18 cellular contexts compared by ENCODE assay signal in genomic region chr2:177633111-177633510, GRCh38.
DNase-seq lines count a peak whose midpoint lies in the region; ATAC-seq and TF ChIP-seq lines count a peak whose summit lies in the region.
"Had no signal": no experiment of that assay in that cellular context is flagged by ENCODE, and none has a peak within 500 bp of the region (broad histone marks: within the 10 kb centered on the region; RNA-seq: fewer than 3 reads in every experiment).

No MANE protein-coding gene starts in this region.

- no peak overlapping the region for H2AFZ ChIP-seq in MM.1S (ENCODE audit: low read length)

- H3K79me2 ChIP-seq in MM.1S (ENCODE audit: low read length) = no peaks in the 10 kb centered on the region

- intact Hi-C loops in left cardiac atrium (cut with DNase I) = no loop called here

- TF ChIP-seq CTCF in MM.1S (IDR thresholded peaks at IDR 0.05; ENCODE audit: low read length) (no peak), mesothelial cell of epicardium (IDR thresholded peaks at IDR 0.05; ENCODE audit: unreplicated experiment) (no peak)

- no peaks in the 10 kb centered on the region for H3K27me3 Mint-ChIP-seq in mesothelial cell of epicardium (ENCODE audit: low read depth)

- no peak overlapping the region for H3K27ac ChIP-seq in MM.1S (ENCODE audit: low read length)
- H3K27ac ChIP-seq: right atrium auricular region, RWPE1 had no signal

- ATAC-seq in GM21619 (IDR thresholded peaks at IDR 0.05; ENCODE audit: unreplicated experiment) (no peak), left cardiac atrium (no peak)
- ATAC-seq: activated CD4-positive, CD25-positive, alpha-beta regulatory T cell treated with anti-CD3 and anti-CD28 coated beads, Interleukin-2, amount 50 U/mL, for 24 hours; activated T-cell treated with anti-CD3 and anti-CD28 coated beads, Interleukin-2, amount 50 U/mL, for 4 hours; gastrocnemius medialis had no signal

- no peak overlapping the region for H3K9ac ChIP-seq in MM.1S (ENCODE audit: low read length)

- H3K4me2 ChIP-seq in MM.1S (ENCODE audit: low read depth, low read length) = no peak overlapping the region

- no peaks in the 10 kb centered on the region for H3K9me3 Mint-ChIP-seq in mesothelial cell of epicardium
- H3K9me3 Mint-ChIP-seq: activated naive CD4-positive, alpha-beta T cell treated with anti-CD3 and anti-CD28 coated beads, Interleukin-2, amount 10 ng/mL, durations not matched to agents 7 days and 5 days; activated T-cell treated with anti-CD3 and anti-CD28 coated beads, Interleukin-2, amount 50 U/mL, for 4 hours had no signal

- no peak overlapping the region for H3K4me3 Mint-ChIP-seq in mesothelial cell of epicardium
- H3K4me3 Mint-ChIP-seq: activated naive CD4-positive, alpha-beta T cell treated with anti-CD3 and anti-CD28 coated beads, Interleukin-2, amount 10 ng/mL, durations not matched to agents 7 days and 5 days; activated T-cell treated with anti-CD3 and anti-CD28 coated beads, Interleukin-2, amount 50 U/mL, for 4 hours had no signal

- H3K36me3 Mint-ChIP-seq in mesothelial cell of epicardium = peaks cover 1% of the 10 kb centered on the region
- H3K36me3 Mint-ChIP-seq: activated naive CD4-positive, alpha-beta T cell treated with anti-CD3 and anti-CD28 coated beads, Interleukin-2, amount 10 ng/mL, durations not matched to agents 7 days and 5 days had no signal

- H3K9me2 ChIP-seq in MM.1S (replicated peaks; ENCODE audit: insufficient read depth, low read length) = no peaks in the 10 kb centered on the region

- peak overlapping the region; percentile 98 for H3K27ac Mint-ChIP-seq in mesothelial cell of epicardium
- H3K27ac Mint-ChIP-seq: activated naive CD4-positive, alpha-beta T cell treated with anti-CD3 and anti-CD28 coated beads, Interleukin-2, amount 10 ng/mL, durations not matched to agents 7 days and 5 days had no signal

- peak; percentile 18 for DNase-seq in NCI-H187 treated with DMSO at 0.1 percent for 48 hours (lab: John Stamatoyannopoulos, UW)
- no peak for DNase-seq in NCI-H187 (lab: John Stamatoyannopoulos, UW)
- peak; percentile 21 for DNase-seq in MM.1S
- DNase-seq in NCI-H774 (lab: John Stamatoyannopoulos, UW) = peak; percentile 38
- DNase-seq in mesothelial cell of epicardium (ENCODE audit: low spot score in 2 of 2, unreplicated experiment in 2 of 2) = no peak
- DNase-seq in OCI-M2 (lab: John Stamatoyannopoulos, UW; ENCODE audit: unreplicated experiment) = no peak
- DNase-seq in left cardiac atrium = no peak
- DNase-seq: activated naive CD4-positive, alpha-beta T cell treated with anti-CD3 and anti-CD28 coated beads, Interleukin-2, amount 10 ng/mL, durations not matched to agents 7 days and 5 days; activated T-cell treated with anti-CD3 and anti-CD28 coated beads, Interleukin-2, amount 50 U/mL, for 4 hours; aorta; effector CD4-positive, alpha-beta T cell; gastrocnemius medialis; GDM1; NCI-H2227 treated with DMSO at 0.1 percent for 48 hours had no signal

- no peak overlapping the region for H3K4me3 ChIP-seq in MM.1S (ENCODE audit: low read length)

- peaks cover 22% of the 10 kb centered on the region for H3K4me1 ChIP-seq in MM.1S (ENCODE audit: low read length)
- H3K4me1 ChIP-seq: right atrium auricular region had no signal

- H3K4me1 Mint-ChIP-seq in mesothelial cell of epicardium = peaks cover 32% of the 10 kb centered on the region
- H3K4me1 Mint-ChIP-seq: activated naive CD4-positive, alpha-beta T cell treated with anti-CD3 and anti-CD28 coated beads, Interleukin-2, amount 10 ng/mL, durations not matched to agents 7 days and 5 days had no signal

- peaks cover 14% of the 10 kb centered on the region; the same call in 1 of the 2 replicates for H3F3A ChIP-seq in MM.1S (ENCODE audit: insufficient read depth, low read length)

- no peaks in the 10 kb centered on the region for H3K36me3 ChIP-seq in MM.1S (replicated peaks; ENCODE audit: insufficient read depth, low read length)
- H3K36me3 ChIP-seq: gastrocnemius medialis, right atrium auricular region had no signal

- no peaks in the 10 kb centered on the region for H3K27me3 ChIP-seq in MM.1S (replicated peaks; ENCODE audit: insufficient read depth, low read length)
- H3K27me3 ChIP-seq: gastrocnemius medialis, right atrium auricular region had no signal

- H4K20me1 ChIP-seq in MM.1S (ENCODE audit: insufficient read depth, low read length) = no peaks in the 10 kb centered on the region

- no peaks in the 10 kb centered on the region for H3K9me3 ChIP-seq in MM.1S (replicated peaks; ENCODE audit: insufficient read depth, low read length)
- H3K9me3 ChIP-seq: gastrocnemius medialis, right atrium auricular region had no signal

Comparison
In these comparisons a context has a peak if more than half of its experiments do, and no peak if none do; other contexts are left out.
1. DNase-seq: peak in NCI-H187 treated with DMSO at 0.1 percent for 48 hours (single experiment), MM.1S (single experiment) and NCI-H774 (single experiment); none in NCI-H187 (0 of 2), mesothelial cell of epicardium (0 of 2), OCI-M2 (single experiment) and left cardiac atrium (single experiment).